In the genomic region with DNA sequence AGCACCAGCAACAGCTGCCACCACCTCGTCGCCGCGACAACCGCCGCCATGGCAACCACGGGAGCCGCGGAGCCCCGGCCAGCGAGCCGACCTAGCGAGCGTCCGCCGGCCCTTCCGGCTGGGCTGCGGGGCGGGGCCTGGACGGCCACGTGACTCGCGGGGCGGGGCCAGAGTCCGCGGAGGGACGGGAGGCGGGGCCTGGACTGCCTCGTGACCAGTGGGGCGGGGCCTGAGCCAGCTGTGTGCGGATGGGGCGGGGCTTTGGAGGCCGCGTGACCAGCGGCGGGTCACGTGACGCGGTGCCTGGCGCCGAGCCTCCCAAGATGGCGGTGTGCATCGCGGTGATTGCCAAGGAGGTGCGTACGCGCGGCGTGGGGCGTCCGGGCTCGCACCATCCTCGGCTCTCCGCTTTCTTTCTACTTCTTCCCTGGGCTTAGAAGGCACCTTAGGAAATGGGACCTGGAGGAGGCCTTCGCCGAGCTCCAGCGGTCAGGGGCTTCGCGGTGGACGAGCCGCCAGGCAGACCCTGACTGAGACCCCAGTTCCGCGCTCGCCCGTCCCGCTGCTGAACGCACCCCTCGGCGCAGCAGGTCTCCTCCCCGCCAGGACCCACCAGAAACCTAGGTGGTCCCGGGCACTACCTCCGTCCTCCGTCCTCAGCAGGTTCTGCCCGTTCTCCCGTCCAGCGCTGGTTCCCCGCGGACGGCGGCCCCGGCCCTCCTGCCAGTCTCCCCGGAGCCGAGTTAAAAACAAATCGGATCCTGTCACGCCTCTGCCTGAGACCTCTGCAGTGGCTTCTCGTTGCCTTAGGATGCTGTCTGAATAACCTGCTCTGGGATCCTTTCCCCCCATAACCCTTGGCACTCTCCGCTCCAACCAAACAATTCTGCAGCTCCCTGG, we compare ENCODE assay signal across 8 cellular contexts. TPM values are rescaled to one million over a fixed set of nuclear protein-coding genes. Genes with fewer than 3 reads are reported as not detected.
DNase-seq lines count a peak whose midpoint lies in the region; ATAC-seq, FAIRE-seq and TF ChIP-seq lines count a peak whose summit lies in the region.

A gene with protein sequence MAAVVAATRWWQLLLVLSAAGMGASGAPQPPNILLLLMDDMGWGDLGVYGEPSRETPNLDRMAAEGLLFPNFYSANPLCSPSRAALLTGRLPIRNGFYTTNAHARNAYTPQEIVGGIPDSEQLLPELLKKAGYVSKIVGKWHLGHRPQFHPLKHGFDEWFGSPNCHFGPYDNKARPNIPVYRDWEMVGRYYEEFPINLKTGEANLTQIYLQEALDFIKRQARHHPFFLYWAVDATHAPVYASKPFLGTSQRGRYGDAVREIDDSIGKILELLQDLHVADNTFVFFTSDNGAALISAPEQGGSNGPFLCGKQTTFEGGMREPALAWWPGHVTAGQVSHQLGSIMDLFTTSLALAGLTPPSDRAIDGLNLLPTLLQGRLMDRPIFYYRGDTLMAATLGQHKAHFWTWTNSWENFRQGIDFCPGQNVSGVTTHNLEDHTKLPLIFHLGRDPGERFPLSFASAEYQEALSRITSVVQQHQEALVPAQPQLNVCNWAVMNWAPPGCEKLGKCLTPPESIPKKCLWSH (minus strand): TSS at position 120 of the 900 bp plus-strand sequence. CDS start 70 bp downstream, at position 50.
Gene TRAPPC2L (plus strand): TSS at position 300 of the 900 bp plus-strand sequence. CDS start 24 bp downstream, at position 324.

- peak within 1 kb of the TSS; percentile 77 for H3K9ac ChIP-seq in mammary epithelial cell (ENCODE audit: insufficient read depth, low read length)

- no peaks in the 10 kb centered on the region for H3K9me3 ChIP-seq in mammary epithelial cell (replicated peaks; ENCODE audit: insufficient read depth, low read length)
- H3K9me3 ChIP-seq in small intestine (ENCODE audit: control insufficient read depth, low read depth): no peaks in the 10 kb centered on the region

- H3K4me3 ChIP-seq in AG04449 (ENCODE audit: low read depth, low read length): peak within 1 kb of the TSS; percentile 99
- peak within 1 kb of the TSS; percentile 96 for H3K4me3 ChIP-seq in WI38 (ENCODE audit: low read depth, low read length)
- H3K4me3 ChIP-seq in mammary epithelial cell (replicated peaks in 1 of 3; ENCODE audit: insufficient read depth in 1 of 3, low read depth in 2 of 3, low read length in 3 of 3): peak within 1 kb of the TSS; percentile 84 to 99 (median 85)
- H3K4me3 ChIP-seq in small intestine (ENCODE audit: low read depth in 1 of 2, low read length in 2 of 2): peak within 1 kb of the TSS; percentile 80 to 94

- H3K36me3 ChIP-seq in mammary epithelial cell (ENCODE audit: insufficient read depth, low read length) (no peaks in the 10 kb centered on the region), small intestine (ENCODE audit: control insufficient read depth in 2 of 2, insufficient read depth in 2 of 2, low read length in 2 of 2) (peaks cover 2 to 10% of the 10 kb centered on the region in 2 donors)

- H3K27ac ChIP-seq in mammary epithelial cell (ENCODE audit: insufficient read depth, low read depth, low read length) (peak within 1 kb of the TSS; percentile 63), small intestine (ENCODE audit: low read depth in 1 of 2, low read length in 1 of 2) (peak within 1 kb of the TSS; percentile 79 to 87)

- H3K27me3 ChIP-seq in mammary epithelial cell (ENCODE audit: insufficient read depth, low read length) (no peaks in the 10 kb centered on the region), small intestine (ENCODE audit: control insufficient read depth in 2 of 2, insufficient read depth in 2 of 2, low read length in 2 of 2) (no peaks in the 10 kb centered on the region)

- FAIRE-seq in small intestine (lab: Jason Lieb, UNC): no peak

- CTCF ChIA-PET in AG04449 (lab: Yijun Ruan, JAX) (interaction anchor here (0.8 to 2.6 kb wide), 30 partner anchors 8 to 363 kb away, joined by 3 to 20 read pairs (median 4); partner anchors contain the start of genes APRT, MVD, PABPN1L and PIEZO1), mammary epithelial cell (lab: Charles Lee; ENCODE audit: low non-redundant PET) (interaction anchor here (0.6 to 0.9 kb wide), 4 partner anchors 119 to 400 kb away, joined by 3 to 5 read pairs (median 4); no protein-coding TSS in a partner anchor)

- peak; percentile 29 for DNase-seq in AG04449 (ENCODE audit: low read depth, low spot score)
- peak; percentile 79 for DNase-seq in NCI-H2227 treated with DMSO at 0.1 percent for 48 hours (lab: John Stamatoyannopoulos, UW)
- DNase-seq in mammary epithelial cell: peak; percentile 89
- DNase-seq in iPS-NIHi11 (ENCODE audit: low spot score): peak; percentile 100
- peak; percentile 94 for DNase-seq in small intestine

- dilution Hi-C loops in mammary epithelial cell (cut with HindIII; ENCODE audit: low sequenced_read_pairs): loop anchor here (10.0 kb wide), 2 partner anchors 102 to 168 kb away; no protein-coding TSS in a partner anchor

- no TSS peak for BruUV-seq in mammary epithelial cell (replicated peaks; lab: Mats Ljungman, UMichigan)

- ATAC-seq in GM18907 (IDR thresholded peaks at IDR 0.05; ENCODE audit: unreplicated experiment) (peak; percentile 82), HG03159 (IDR thresholded peaks at IDR 0.05; ENCODE audit: unreplicated experiment) (peak; percentile 79)

- H3K4me1 ChIP-seq in mammary epithelial cell (ENCODE audit: insufficient read depth, low read length) (peaks cover 16% of the 10 kb centered on the region), small intestine (ENCODE audit: control insufficient read depth in 2 of 2, insufficient read depth in 1 of 2, low read depth in 1 of 2, low read length in 1 of 2) (peaks cover 0 to 5% of the 10 kb centered on the region in 2 donors)

- WGBS in mammary epithelial cell (ENCODE audit: low coverage, missing lambda C conversion rate): 0% methylated on average over 26 of the region's 87 CpGs
- WGBS in small intestine, 3 donors: 0 to 1% (median 0%) methylated on average over 48 to 87 of the region's 87 CpGs

- intact Hi-C loops in mammary epithelial cell (cut with micrococcal nuclease): loop anchor here (1.0 to 2.0 kb wide), 3 partner anchors 41 to 120 kb away; no protein-coding TSS in a partner anchor

- peaks cover 28% of the 10 kb centered on the region for H3K79me2 ChIP-seq in mammary epithelial cell (ENCODE audit: insufficient read depth, low read length)

- H2AFZ ChIP-seq in mammary epithelial cell (ENCODE audit: low read depth, low read length): peak within 1 kb of the TSS; percentile 99

- H3K4me2 ChIP-seq in mammary epithelial cell (ENCODE audit: insufficient read depth, low read depth, low read length): peak within 1 kb of the TSS; percentile 99

- POLR2A ChIA-PET in AG04449 (lab: Yijun Ruan, JAX): interaction anchor here (0.7 to 1.7 kb wide), 3 partner anchors 72 to 194 kb away, joined by 3 to 7 read pairs (median 3); partner anchors contain the start of genes MVD and PIEZO1

- TF ChIP-seq CTCF in AG04449 (IDR thresholded peaks at IDR 0.05; ENCODE audit: insufficient read depth, low read length, missing control alignments) (no peak), WI38 (IDR thresholded peaks at IDR 0.05; ENCODE audit: low read depth, low read length) (no peak), mammary epithelial cell (conservative IDR thresholded peaks at IDR 0.05 in 1 of 2, IDR thresholded peaks at IDR 0.05 in 1 of 2; ENCODE audit: extremely low read depth in 1 of 2, insufficient read depth in 1 of 2, low read depth in 1 of 2, low read length in 2 of 2) (no peak)

- no peaks in the 10 kb centered on the region for H4K20me1 ChIP-seq in mammary epithelial cell (ENCODE audit: insufficient read depth, low read length)

- in situ Hi-C loops in mammary epithelial cell (cut with MboI; ENCODE audit: low sequenced_read_pairs in 2 of 2): no loop called here

RNA-seq across cellular contexts. Expression of the first gene that starts in this region (rescaled TPM):
- 10 to 100 TPM; 21.7 to 29.8 TPM for total RNA-seq in mammary epithelial cell
- polyA plus RNA-seq in mammary epithelial cell: 7.8 TPM
- polyA minus RNA-seq in mammary epithelial cell: 14.3 TPM
- 10 to 100 TPM; 28.3 to 35.4 (median 32.4) TPM for polyA plus RNA-seq in small intestine

RNA-seq across cellular contexts. Expression of gene TRAPPC2L, which starts in this region (rescaled TPM):
- total RNA-seq in mammary epithelial cell: 10 to 100 TPM; 21.5 to 39.9 TPM
- polyA plus RNA-seq in mammary epithelial cell (75.3 TPM), small intestine (10 to 100 TPM; 46.6 to 84.8 (median 60.6) TPM)
- 22.8 TPM for polyA minus RNA-seq in mammary epithelial cell

Comparison
In these comparisons a context has a peak if more than half of its experiments do, and no peak if none do; other contexts are left out.
1. Peak in every context shown above with its lines: DNase-seq, ATAC-seq, H3K4me3 ChIP-seq and H3K27ac ChIP-seq.
2. DNase-seq: peak in every context shown above with its lines; median percentile 100 in iPS-NIHi11; 94 in small intestine; 89 in mammary epithelial cell; 79 in NCI-H2227 treated with DMSO at 0.1 percent for 48 hours; 29 in AG04449.